7 cellular contexts compared by ENCODE assay signal in genomic region chr13:18194631-18195364, GRCh38.
DNase-seq lines count a peak whose midpoint lies in the region; ATAC-seq and TF ChIP-seq lines count a peak whose summit lies in the region.
"Not testable (repeated sequence)": the region's sequence is repeated elsewhere in the genome, so short reads cannot be mapped to it uniquely, and the experiment has no call there.

No MANE protein-coding gene starts in this region.

- not testable (repeated sequence) for DNase-seq in T-helper 17 cell; activated naive CD8-positive, alpha-beta T cell treated with anti-CD3 and anti-CD28 coated beads, Interleukin-2, amount 50 U/mL, for 24 hours; Right ventricle myocardium superior; lower lobe of right lung; natural killer cell; stimulated activated naive CD8-positive, alpha-beta T cell treated with anti-CD3 and anti-CD28 coated beads, Interleukin-15, amount 100 ng/mL, for 72 hours

- not testable (repeated sequence) for H3K27ac Mint-ChIP-seq in T-helper 17 cell; activated naive CD8-positive, alpha-beta T cell treated with anti-CD3 and anti-CD28 coated beads, Interleukin-2, amount 50 U/mL, for 24 hours; natural killer cell; stimulated activated naive CD8-positive, alpha-beta T cell treated with anti-CD3 and anti-CD28 coated beads, Interleukin-15, amount 100 ng/mL, for 72 hours

- H3K36me3 ChIP-seq in lower lobe of right lung = not testable (repeated sequence)

- not testable (repeated sequence) for H3K27me3 Mint-ChIP-seq in T-helper 17 cell; activated naive CD8-positive, alpha-beta T cell treated with anti-CD3 and anti-CD28 coated beads, Interleukin-2, amount 50 U/mL, for 24 hours; natural killer cell (ENCODE audit: low read depth in 2 of 2); stimulated activated naive CD8-positive, alpha-beta T cell treated with anti-CD3 and anti-CD28 coated beads, Interleukin-15, amount 100 ng/mL, for 72 hours

- H3K27ac ChIP-seq in lower lobe of right lung = not testable (repeated sequence)

- H3K4me3 Mint-ChIP-seq in T-helper 17 cell; activated naive CD8-positive, alpha-beta T cell treated with anti-CD3 and anti-CD28 coated beads, Interleukin-2, amount 50 U/mL, for 24 hours; natural killer cell; stimulated activated naive CD8-positive, alpha-beta T cell treated with anti-CD3 and anti-CD28 coated beads, Interleukin-15, amount 100 ng/mL, for 72 hours: not testable (repeated sequence)

- ATAC-seq in HG02885 (IDR thresholded peaks at IDR 0.05; ENCODE audit: poor library complexity, unreplicated experiment) (peak; percentile 66), T-helper 17 cell (peak; percentile 54), Right ventricle myocardium superior (ENCODE audit: poor library complexity) (peak; percentile 45), lower lobe of right lung (peak; percentile 28 to 37), natural killer cell (peak in 2 of 3 donors; percentile 38 to 57)
- peak; percentile 33 for ATAC-seq in activated naive CD8-positive, alpha-beta T cell treated with anti-CD3 and anti-CD28 coated beads, Interleukin-2, amount 50 U/mL, for 24 hours
- peak; percentile 73 for ATAC-seq in stimulated activated naive CD8-positive, alpha-beta T cell treated with anti-CD3 and anti-CD28 coated beads, Interleukin-15, amount 100 ng/mL, for 72 hours

- H3K4me1 Mint-ChIP-seq in T-helper 17 cell; activated naive CD8-positive, alpha-beta T cell treated with anti-CD3 and anti-CD28 coated beads, Interleukin-2, amount 50 U/mL, for 24 hours; natural killer cell; stimulated activated naive CD8-positive, alpha-beta T cell treated with anti-CD3 and anti-CD28 coated beads, Interleukin-15, amount 100 ng/mL, for 72 hours: not testable (repeated sequence)

- TF ChIP-seq CTCF in lower lobe of right lung (IDR thresholded peaks at IDR 0.05); natural killer cell (IDR thresholded peaks at IDR 0.05): not testable (repeated sequence)

- H3K9me3 ChIP-seq in T-helper 17 cell (ENCODE audit: control insufficient read depth, low read length, poor library complexity, severe bottlenecking); lower lobe of right lung: not testable (repeated sequence)

- H3K4me1 ChIP-seq in lower lobe of right lung = not testable (repeated sequence)

- not testable (repeated sequence) for H3K4me3 ChIP-seq in lower lobe of right lung

- not testable (repeated sequence) for H3K36me3 Mint-ChIP-seq in T-helper 17 cell (ENCODE audit: low read depth); activated naive CD8-positive, alpha-beta T cell treated with anti-CD3 and anti-CD28 coated beads, Interleukin-2, amount 50 U/mL, for 24 hours (ENCODE audit: low read depth); natural killer cell

- intact Hi-C loops in Right ventricle myocardium superior (cut with DNase I); lower lobe of right lung (cut with DNase I); natural killer cell (cut with micrococcal nuclease): not testable (repeated sequence)

- H3K27me3 ChIP-seq in lower lobe of right lung (ENCODE audit: low read depth) = not testable (repeated sequence)

- H3K9me3 Mint-ChIP-seq in activated naive CD8-positive, alpha-beta T cell treated with anti-CD3 and anti-CD28 coated beads, Interleukin-2, amount 50 U/mL, for 24 hours; natural killer cell; stimulated activated naive CD8-positive, alpha-beta T cell treated with anti-CD3 and anti-CD28 coated beads, Interleukin-15, amount 100 ng/mL, for 72 hours: not testable (repeated sequence)
